Comparison of ENCODE assay signal across 2 cellular contexts in genomic region chr19:46716013-46716671, GRCh38.
A peak's percentile ranks its signal among the peaks of the same experiment; 100 is the strongest.
TF ChIP-seq lines count a peak whose summit lies in the region.

No MANE protein-coding gene starts in this region.

TF ChIP-seq in A549, 52 proteins besides CTCF, POLR2A, EP300 and RAD21:
- TF ChIP-seq RFX5 (IDR thresholded peaks at IDR 0.05) (no peak), TP53 (CRISPR knock-in tag; IDR thresholded peaks at IDR 0.05) (no peak), E2F6 (IDR thresholded peaks at IDR 0.05; ENCODE audit: borderline replicate concordance, low read depth) (0 out of 2 replicates have a peak, but pooled peaks have one; percentile 2)

TF ChIP-seq in HEK293, 187 proteins besides CTCF, POLR2A, EP300 and RAD21 (continued from another document):
- peak; percentile 26; the same call in 1 of the 2 replicates for TF ChIP-seq GLIS2 (tag by site-specific recombination; IDR thresholded peaks at IDR 0.05)
- 0 out of 2 replicates have a peak, but pooled peaks have one; percentile 0 for TF ChIP-seq ZBTB48 (tag by site-specific recombination; IDR thresholded peaks at IDR 0.05)
- peak; percentile 68; the same call in 1 of the 2 replicates for TF ChIP-seq ZNF223 (tag by site-specific recombination; IDR thresholded peaks at IDR 0.05)
- 0 out of 2 replicates have a peak, but pooled peaks have one; percentile 34 for TF ChIP-seq KLF16 (tag by site-specific recombination; IDR thresholded peaks at IDR 0.05)
- TF ChIP-seq ZNF704 (tag by site-specific recombination; IDR thresholded peaks at IDR 0.05), result no peak
- TF ChIP-seq ZNF658 (tag by site-specific recombination; IDR thresholded peaks at IDR 0.05), result no peak
- peak; percentile 78 for TF ChIP-seq ZBTB20 (tag by site-specific recombination; IDR thresholded peaks at IDR 0.05)
- TF ChIP-seq PRDM10 (tag by site-specific recombination; IDR thresholded peaks at IDR 0.05), result peak; percentile 94
- no peak for TF ChIP-seq ZNF426 (tag by site-specific recombination; IDR thresholded peaks at IDR 0.05)
